In genomic region chr9:89000973-89001916, GRCh38 we compare ENCODE assay signal across 8 cellular contexts. TPM values are rescaled to one million over a fixed set of nuclear protein-coding genes. Genes with fewer than 3 reads are reported as not detected.
DNase-seq lines count a peak whose midpoint lies in the region; ATAC-seq and TF ChIP-seq lines count a peak whose summit lies in the region.

No MANE protein-coding gene starts in this region.

- no peak overlapping the region for H3K4me3 ChIP-seq in MG63

- intact Hi-C loops in Right ventricle myocardium superior (cut with DNase I) = loop anchor here (2.0 kb wide), 1 partner anchor 408 kb away; no protein-coding TSS in a partner anchor

- no peak overlapping the region for H3K4me3 Mint-ChIP-seq in activated naive CD8-positive, alpha-beta T cell treated with anti-CD3 and anti-CD28 coated beads, Interleukin-2, amount 10 ng/mL, durations not matched to agents 7 days and 5 days
- H3K4me3 Mint-ChIP-seq in progenitor cell of endocrine pancreas (ENCODE audit: low read depth) = no peak overlapping the region

- no peaks in the 10 kb centered on the region for H3K9me3 ChIP-seq in MG63

- peak; percentile 76 for ATAC-seq in GM19023 (IDR thresholded peaks at IDR 0.05; ENCODE audit: unreplicated experiment)
- peak; percentile 75 for ATAC-seq in activated naive CD8-positive, alpha-beta T cell treated with anti-CD3 and anti-CD28 coated beads, Interleukin-2, amount 10 ng/mL, durations not matched to agents 7 days and 5 days (ENCODE audit: low read depth)
- ATAC-seq in Right ventricle myocardium superior (ENCODE audit: poor library complexity) = peak; percentile 76

- no peak overlapping the region for H3K27ac Mint-ChIP-seq in activated naive CD8-positive, alpha-beta T cell treated with anti-CD3 and anti-CD28 coated beads, Interleukin-2, amount 10 ng/mL, durations not matched to agents 7 days and 5 days
- no peak overlapping the region for H3K27ac Mint-ChIP-seq in progenitor cell of endocrine pancreas

- DNase-seq in AG08396 (ENCODE audit: low spot score) (peak; percentile 80), MG63 (peak; percentile 74), SKM-1 (lab: John Stamatoyannopoulos, UW; ENCODE audit: unreplicated experiment) (peak; percentile 45), Right ventricle myocardium superior (peak; percentile 92), progenitor cell of endocrine pancreas (ENCODE audit: low spot score, unreplicated experiment) (peak; percentile 78), ureter (ENCODE audit: low spot score) (peak; percentile 94)
- peak; percentile 77 for DNase-seq in activated naive CD8-positive, alpha-beta T cell treated with anti-CD3 and anti-CD28 coated beads, Interleukin-2, amount 10 ng/mL, durations not matched to agents 7 days and 5 days

- H3K4me1 Mint-ChIP-seq in activated naive CD8-positive, alpha-beta T cell treated with anti-CD3 and anti-CD28 coated beads, Interleukin-2, amount 10 ng/mL, durations not matched to agents 7 days and 5 days = peaks cover 3% of the 10 kb centered on the region
- peaks cover 2% of the 10 kb centered on the region for H3K4me1 Mint-ChIP-seq in progenitor cell of endocrine pancreas (ENCODE audit: low read depth)

- no peaks in the 10 kb centered on the region for H3K9me3 Mint-ChIP-seq in activated naive CD8-positive, alpha-beta T cell treated with anti-CD3 and anti-CD28 coated beads, Interleukin-2, amount 10 ng/mL, durations not matched to agents 7 days and 5 days
- no peaks in the 10 kb centered on the region for H3K9me3 Mint-ChIP-seq in progenitor cell of endocrine pancreas (ENCODE audit: low read depth)

- peaks cover 76% of the 10 kb centered on the region for H3K36me3 ChIP-seq in MG63

- peak; percentile 86 for TF ChIP-seq CTCF in progenitor cell of endocrine pancreas (IDR thresholded peaks at IDR 0.05; ENCODE audit: unreplicated experiment)

- POLR2A ChIA-PET in activated naive CD8-positive, alpha-beta T cell treated with anti-CD3 and anti-CD28 coated beads, Interleukin-2, amount 10 ng/mL, durations not matched to agents 7 days and 5 days (lab: Charles Lee) = no interaction called here

- no peaks in the 10 kb centered on the region for H3K27me3 ChIP-seq in MG63

- no peaks in the 10 kb centered on the region for H3K36me3 Mint-ChIP-seq in activated naive CD8-positive, alpha-beta T cell treated with anti-CD3 and anti-CD28 coated beads, Interleukin-2, amount 10 ng/mL, durations not matched to agents 7 days and 5 days
- H3K36me3 Mint-ChIP-seq in progenitor cell of endocrine pancreas (ENCODE audit: insufficient read depth) = no peaks in the 10 kb centered on the region

- peaks cover 36% of the 10 kb centered on the region for H3K27me3 Mint-ChIP-seq in activated naive CD8-positive, alpha-beta T cell treated with anti-CD3 and anti-CD28 coated beads, Interleukin-2, amount 10 ng/mL, durations not matched to agents 7 days and 5 days
- H3K27me3 Mint-ChIP-seq in progenitor cell of endocrine pancreas = peaks cover 20% of the 10 kb centered on the region

RNA-seq across cellular contexts. Expression of gene S1PR3, which starts 10.0 kb away (rescaled TPM):
- total RNA-seq in MG63 (2014; rRNA removed; shearing (Covaris generic); ENCODE audit: low replicate concordance) = 38.7 and 45.1 TPM in 2 replicates
- under 1 TPM in 1 of 2 experiments, not detected in 1; 0.06 TPM for total RNA-seq in activated naive CD8-positive, alpha-beta T cell treated with anti-CD3 and anti-CD28 coated beads, Interleukin-2, amount 10 ng/mL, durations not matched to agents 7 days and 5 days
- total RNA-seq in Right ventricle myocardium superior (28.2 TPM), progenitor cell of endocrine pancreas (1.6 and 1.7 TPM in 2 replicates), ureter (48.6 TPM)

Comparison
In these comparisons a context has a peak if more than half of its experiments do, and no peak if none do; other contexts are left out.
1. RNA of gene S1PR3, which starts 10.0 kb away (total RNA-seq): 48.6 TPM in ureter (single experiment), 38.7 to 45.1 TPM in MG63 and 28.2 TPM in Right ventricle myocardium superior (single experiment); 1.6 to 1.7 TPM in progenitor cell of endocrine pancreas and 0.06 TPM in activated naive CD8-positive, alpha-beta T cell treated with anti-CD3 and anti-CD28 coated beads, Interleukin-2, amount 10 ng/mL, durations not matched to agents 7 days and 5 days; every median in the first group is over 10 times any median in the second.
2. Peak in every context shown above with its lines, with median percentiles within 50 percentile points of each other: DNase-seq and ATAC-seq.